In the genomic region with DNA sequence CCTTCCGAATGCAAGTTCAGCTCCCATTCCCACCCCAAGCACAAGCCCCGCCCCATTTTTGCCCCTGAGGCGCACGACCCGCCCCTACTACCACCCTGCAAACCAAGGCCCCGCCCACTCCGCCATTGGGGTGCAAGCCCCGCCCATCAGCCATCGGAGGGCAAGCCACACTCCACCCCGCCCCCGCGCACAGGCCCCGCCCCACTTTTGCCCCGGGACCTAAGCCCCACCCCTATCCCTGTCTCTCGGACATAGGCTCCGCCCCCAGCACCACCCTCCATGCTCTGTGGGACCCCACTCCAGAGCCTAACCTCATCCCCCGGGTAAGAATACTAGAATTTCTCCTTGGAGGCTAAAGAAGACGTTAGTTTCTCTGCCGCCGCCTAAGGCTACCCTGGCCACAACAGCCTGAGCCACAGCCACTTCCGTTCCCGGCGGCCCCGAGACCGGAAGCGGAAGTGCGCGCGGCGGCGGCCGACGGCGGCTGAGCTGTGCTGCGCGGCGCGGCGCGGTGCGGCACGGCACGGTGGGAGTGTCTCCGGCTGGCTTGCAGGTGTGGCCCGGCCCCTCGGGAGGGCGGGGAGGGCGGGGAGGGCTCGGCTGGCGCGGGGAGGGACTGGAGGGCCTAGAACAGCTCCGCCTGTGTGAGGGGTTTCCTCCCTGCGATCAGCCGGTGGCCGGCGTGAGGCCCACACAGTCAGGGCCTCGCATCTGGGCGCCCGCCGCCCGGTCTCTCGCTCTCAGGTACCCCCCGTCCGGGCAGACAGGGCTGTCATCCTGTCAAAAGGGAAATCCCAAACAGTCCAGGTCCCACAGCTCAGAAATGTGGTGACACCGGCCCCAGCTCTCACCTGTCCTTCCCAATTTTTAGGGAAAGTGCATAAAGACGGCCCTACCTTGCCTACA, we compare ENCODE assay signal across 1 cellular context.
TF ChIP-seq lines count a peak whose summit lies in the region.

TSS of gene ZNF333 (plus strand) at position 451 of the 906 bp plus-strand sequence. CDS start 3,444 bp downstream, outside the sequence.

TF ChIP-seq in HepG2, 621 proteins besides CTCF, POLR2A, EP300 and RAD21 (continued from another document and continues in another):
- TF ChIP-seq ESRRA (CRISPR knock-in tag; IDR thresholded peaks at IDR 0.05; ENCODE audit: low read depth) (no peak), ZNF543 (CRISPR knock-in tag; IDR thresholded peaks at IDR 0.05) (0 out of 2 replicates have a peak, but pooled peaks have one; percentile 24), SYNCRIP (IDR thresholded peaks at IDR 0.05; ENCODE audit: insufficient read depth, low read depth, low read length) (no peak), ZNF354B (CRISPR knock-in tag; IDR thresholded peaks at IDR 0.05) (no peak), GABPA (IDR thresholded peaks at IDR 0.05; ENCODE audit: low read depth, low read length) (peak; percentile 96), GABPA (CRISPR knock-in tag; IDR thresholded peaks at IDR 0.05; ENCODE audit: low read depth) (peak; percentile 91), SP4 (CRISPR knock-in tag; IDR thresholded peaks at IDR 0.05) (peak; percentile 76), YY1 (IDR thresholded peaks at IDR 0.05; ENCODE audit: insufficient read depth, insufficient replicate concordance, low read depth, low read length) (peak; percentile 59), ZFX (CRISPR knock-in tag; IDR thresholded peaks at IDR 0.05; ENCODE audit: low read depth) (peak; percentile 83), XRCC5 (optimal IDR thresholded peaks at IDR 0.05; ENCODE audit: low read length) (no peak), SP2 (CRISPR knock-in tag; IDR thresholded peaks at IDR 0.05) (peak; percentile 53), THRA (CRISPR knock-in tag; IDR thresholded peaks at IDR 0.05; ENCODE audit: borderline replicate concordance) (no peak), ZNF143 (CRISPR knock-in tag; IDR thresholded peaks at IDR 0.05) (peak; percentile 85), MYC (CRISPR knock-in tag; IDR thresholded peaks at IDR 0.05; ENCODE audit: borderline replicate concordance) (peak; percentile 38), ZNF777 (CRISPR knock-in tag; IDR thresholded peaks at IDR 0.05) (peak; percentile 76), HNRNPH1 (optimal IDR thresholded peaks at IDR 0.05; ENCODE audit: low read depth, low read length) (no peak), FLYWCH1 (CRISPR knock-in tag; IDR thresholded peaks at IDR 0.05) (no peak), JDP2 (CRISPR knock-in tag; IDR thresholded peaks at IDR 0.05; ENCODE audit: borderline replicate concordance) (no peak), NRL (CRISPR knock-in tag; IDR thresholded peaks at IDR 0.05; ENCODE audit: borderline replicate concordance) (no peak), HCFC1 (IDR thresholded peaks at IDR 0.05; ENCODE audit: low read depth, low read length) (peak; percentile 41; the same call in 1 of the 2 replicates), CREM (IDR thresholded peaks at IDR 0.05) (peak; percentile 44; the same call in 1 of the 2 replicates), CREM (CRISPR knock-in tag; IDR thresholded peaks at IDR 0.05) (no peak), ZBTB3 (CRISPR knock-in tag; IDR thresholded peaks at IDR 0.05; ENCODE audit: borderline replicate concordance, low read depth) (0 out of 2 replicates have a peak, but pooled peaks have one; percentile 34), NKX3-1 (CRISPR knock-in tag; IDR thresholded peaks at IDR 0.05) (no peak), HOXA3 (CRISPR knock-in tag; IDR thresholded peaks at IDR 0.05) (peak; percentile 91), ZNF326 (CRISPR knock-in tag; IDR thresholded peaks at IDR 0.05; ENCODE audit: borderline replicate concordance) (no peak), FOSL1 (CRISPR knock-in tag; IDR thresholded peaks at IDR 0.05; ENCODE audit: borderline replicate concordance) (no peak), ZNF3 (CRISPR knock-in tag; IDR thresholded peaks at IDR 0.05) (no peak), SALL2 (CRISPR knock-in tag; IDR thresholded peaks at IDR 0.05) (0 out of 2 replicates have a peak, but pooled peaks have one; percentile 13), ZNF883 (CRISPR knock-in tag; IDR thresholded peaks at IDR 0.05; ENCODE audit: not compliant biosample characterization) (no peak), KDM5A (IDR thresholded peaks at IDR 0.05; ENCODE audit: borderline replicate concordance, low read length) (peak; percentile 71; the same call in 1 of the 2 replicates), POLR2AphosphoS5 (IDR thresholded peaks at IDR 0.05; ENCODE audit: low read depth, low read length) (peak; percentile 80), KAT8 (CRISPR knock-in tag; IDR thresholded peaks at IDR 0.05) (peak; percentile 80), PCBP2 (optimal IDR thresholded peaks at IDR 0.05; ENCODE audit: low read depth, low read length, poor library complexity, severe bottlenecking) (no peak), DR1 (CRISPR knock-in tag; IDR thresholded peaks at IDR 0.05) (peak; percentile 23; the same call in 1 of the 2 replicates), JUNB (CRISPR knock-in tag; IDR thresholded peaks at IDR 0.05; ENCODE audit: borderline replicate concordance) (no peak), HOXA9 (CRISPR knock-in tag; IDR thresholded peaks at IDR 0.05; ENCODE audit: borderline replicate concordance) (no peak), ZNF598 (CRISPR knock-in tag; IDR thresholded peaks at IDR 0.05; ENCODE audit: borderline replicate concordance) (no peak), ZNF282 (IDR thresholded peaks at IDR 0.05; ENCODE audit: partially characterized antibody) (no peak), ZBTB25 (CRISPR knock-in tag; IDR thresholded peaks at IDR 0.05) (0 out of 2 replicates have a peak, but pooled peaks have one; percentile 19), BORCS8-MEF2B (CRISPR knock-in tag; IDR thresholded peaks at IDR 0.05) (peak; percentile 32; the same call in 1 of the 2 replicates), HNF4G (IDR thresholded peaks at IDR 0.05; ENCODE audit: borderline replicate concordance, low read depth, low read length) (no peak), HNF4G (CRISPR knock-in tag; IDR thresholded peaks at IDR 0.05; ENCODE audit: borderline replicate concordance, low read depth) (no peak), MXI1 (IDR thresholded peaks at IDR 0.05; ENCODE audit: borderline replicate concordance, low read depth, low read length) (peak; percentile 76; the same call in 1 of the 3 replicates), PATZ1 (CRISPR knock-in tag; IDR thresholded peaks at IDR 0.05) (peak; percentile 60), PHF21A (CRISPR knock-in tag; IDR thresholded peaks at IDR 0.05) (no peak), ZNF33A (CRISPR knock-in tag; IDR thresholded peaks at IDR 0.05; ENCODE audit: borderline replicate concordance) (no peak), MTF1 (CRISPR knock-in tag; IDR thresholded peaks at IDR 0.05) (no peak), ASH2L (IDR thresholded peaks at IDR 0.05; ENCODE audit: insufficient read length, low read depth, low read length) (peak; percentile 84), ARNTL (CRISPR knock-in tag; IDR thresholded peaks at IDR 0.05) (no peak), RFX5 (IDR thresholded peaks at IDR 0.05; ENCODE audit: low read depth, low read length) (0 out of 2 replicates have a peak, but pooled peaks have one; percentile 12), STAG1 (CRISPR knock-in tag; IDR thresholded peaks at IDR 0.05) (no peak), CBX2 (IDR thresholded peaks at IDR 0.05; ENCODE audit: low read depth, low read length) (no peak), CBX2 (CRISPR knock-in tag; IDR thresholded peaks at IDR 0.05; ENCODE audit: low read depth) (no peak), HDAC1 (CRISPR knock-in tag; IDR thresholded peaks at IDR 0.05) (no peak), NR2C2 (CRISPR knock-in tag; IDR thresholded peaks at IDR 0.05; ENCODE audit: borderline replicate concordance) (peak; percentile 89)
- TF ChIP-seq, protein P1, sequence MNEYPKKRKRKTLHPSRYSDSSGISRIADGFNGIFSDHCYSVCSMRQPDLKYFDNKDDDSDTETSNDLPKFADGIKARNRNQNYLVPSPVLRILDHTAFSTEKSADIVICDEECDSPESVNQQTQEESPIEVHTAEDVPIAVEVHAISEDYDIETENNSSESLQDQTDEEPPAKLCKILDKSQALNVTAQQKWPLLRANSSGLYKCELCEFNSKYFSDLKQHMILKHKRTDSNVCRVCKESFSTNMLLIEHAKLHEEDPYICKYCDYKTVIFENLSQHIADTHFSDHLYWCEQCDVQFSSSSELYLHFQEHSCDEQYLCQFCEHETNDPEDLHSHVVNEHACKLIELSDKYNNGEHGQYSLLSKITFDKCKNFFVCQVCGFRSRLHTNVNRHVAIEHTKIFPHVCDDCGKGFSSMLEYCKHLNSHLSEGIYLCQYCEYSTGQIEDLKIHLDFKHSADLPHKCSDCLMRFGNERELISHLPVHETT (CRISPR knock-in tag; conservative IDR thresholded peaks at IDR 0.05): no peak; the same call in 1 of the 2 replicates
- TF ChIP-seq, protein P2, sequence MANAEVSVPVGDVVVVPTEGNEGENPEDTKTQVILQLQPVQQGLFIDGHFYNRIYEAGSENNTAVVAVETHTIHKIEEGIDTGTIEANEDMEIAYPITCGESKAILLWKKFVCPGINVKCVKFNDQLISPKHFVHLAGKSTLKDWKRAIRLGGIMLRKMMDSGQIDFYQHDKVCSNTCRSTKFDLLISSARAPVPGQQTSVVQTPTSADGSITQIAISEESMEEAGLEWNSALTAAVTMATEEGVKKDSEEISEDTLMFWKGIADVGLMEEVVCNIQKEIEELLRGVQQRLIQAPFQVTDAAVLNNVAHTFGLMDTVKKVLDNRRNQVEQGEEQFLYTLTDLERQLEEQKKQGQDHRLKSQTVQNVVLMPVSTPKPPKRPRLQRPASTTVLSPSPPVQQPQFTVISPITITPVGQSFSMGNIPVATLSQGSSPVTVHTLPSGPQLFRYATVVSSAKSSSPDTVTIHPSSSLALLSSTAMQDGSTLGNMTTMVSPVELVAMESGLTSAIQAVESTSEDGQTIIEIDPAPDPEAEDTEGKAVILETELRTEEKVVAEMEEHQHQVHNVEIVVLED (CRISPR knock-in tag; IDR thresholded peaks at IDR 0.05; ENCODE audit: borderline replicate concordance): peak; percentile 78
- TF ChIP-seq, protein P3, sequence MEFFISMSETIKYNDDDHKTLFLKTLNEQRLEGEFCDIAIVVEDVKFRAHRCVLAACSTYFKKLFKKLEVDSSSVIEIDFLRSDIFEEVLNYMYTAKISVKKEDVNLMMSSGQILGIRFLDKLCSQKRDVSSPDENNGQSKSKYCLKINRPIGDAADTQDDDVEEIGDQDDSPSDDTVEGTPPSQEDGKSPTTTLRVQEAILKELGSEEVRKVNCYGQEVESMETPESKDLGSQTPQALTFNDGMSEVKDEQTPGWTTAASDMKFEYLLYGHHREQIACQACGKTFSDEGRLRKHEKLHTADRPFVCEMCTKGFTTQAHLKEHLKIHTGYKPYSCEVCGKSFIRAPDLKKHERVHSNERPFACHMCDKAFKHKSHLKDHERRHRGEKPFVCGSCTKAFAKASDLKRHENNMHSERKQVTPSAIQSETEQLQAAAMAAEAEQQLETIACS (CRISPR knock-in tag; IDR thresholded peaks at IDR 0.05): no peak
